Comparison of ENCODE assay signal across 18 cellular contexts in the genomic region with DNA sequence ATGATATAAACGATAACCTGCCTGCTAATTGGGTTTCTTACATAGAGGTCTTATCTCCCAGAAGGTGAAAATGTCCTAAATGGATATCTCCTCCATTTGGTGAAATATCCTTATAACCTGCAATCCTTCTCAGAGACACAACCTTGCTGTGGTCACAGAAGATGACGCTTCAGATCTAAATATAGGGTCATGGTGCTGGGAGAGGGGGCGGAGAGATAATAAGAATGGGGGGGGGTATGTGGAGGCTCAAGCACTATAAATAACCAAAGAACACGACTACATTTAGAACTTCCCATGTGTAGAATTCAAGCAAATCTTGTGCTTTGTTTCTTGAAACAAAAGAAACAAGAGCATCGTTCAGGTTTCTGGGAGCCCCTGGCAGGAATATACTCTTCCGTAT.
"Had no signal": no experiment of that assay in that cellular context is flagged by ENCODE, and none has a peak within 500 bp of the region (broad histone marks: within the 10 kb centered on the region; RNA-seq: fewer than 3 reads in every experiment).

No MANE protein-coding gene starts in this region.

- H3K27me3 Mint-ChIP-seq: progenitor cell of endocrine pancreas; stimulated activated naive B cell treated with anti-CD40 and anti-IgM and Interleukin-4, amounts not matched to agents 10 μg/mL and 1 μg/mL and 100 μg/mL, for 72 hours; stimulated activated naive CD8-positive, alpha-beta T cell treated with anti-CD3 and anti-CD28 coated beads, Interleukin-15, amount 100 ng/mL, for 72 hours had no signal

- ATAC-seq: left lung; natural killer cell; pancreas; sciatic nerve; stimulated activated naive B cell treated with anti-CD40 and anti-IgM and Interleukin-4, amounts not matched to agents 10 μg/mL and 1 μg/mL and 100 μg/mL, for 72 hours; stimulated activated naive CD8-positive, alpha-beta T cell treated with anti-CD3 and anti-CD28 coated beads, Interleukin-15, amount 100 ng/mL, for 72 hours had no signal

- H3K27ac Mint-ChIP-seq: natural killer cell; progenitor cell of endocrine pancreas; stimulated activated naive B cell treated with anti-CD40 and anti-IgM and Interleukin-4, amounts not matched to agents 10 μg/mL and 1 μg/mL and 100 μg/mL, for 72 hours; stimulated activated naive CD8-positive, alpha-beta T cell treated with anti-CD3 and anti-CD28 coated beads, Interleukin-15, amount 100 ng/mL, for 72 hours had no signal

- H3K36me3 ChIP-seq: left lung, pancreas, tibial nerve had no signal

- DNase-seq: central memory CD4-positive, alpha-beta T cell; effector CD4-positive, alpha-beta T cell; islet precursor cell; left lung; natural killer cell; occipital lobe; pancreas; stimulated activated CD4-positive, alpha-beta T cell treated with anti-CD3 and anti-CD28 coated beads, Interleukin-2, amount 100 ng/mL, for 24 hours; stimulated activated CD4-positive, alpha-beta T cell treated with anti-CD3 and anti-CD28 coated beads, Interleukin-4, amount 100 ng/mL, for 4 hours; stimulated activated naive B cell treated with anti-CD40 and anti-IgM and Interleukin-4, amounts not matched to agents 10 μg/mL and 1 μg/mL and 100 μg/mL, for 72 hours; stimulated activated naive CD8-positive, alpha-beta T cell treated with anti-CD3 and anti-CD28 coated beads, Interleukin-15, amount 100 ng/mL, for 72 hours; testis had no signal

- H3K9me3 ChIP-seq: pancreas, testis, tibial nerve had no signal

- H3K27me3 ChIP-seq: left lung, pancreas, testis, tibial nerve had no signal

- H3K27ac ChIP-seq: coronary artery, left lung, pancreas, skin epidermis, testis, tibial nerve had no signal

- H3K4me3 ChIP-seq: coronary artery, left lung, pancreas, skin epidermis, testis, tibial nerve had no signal

- H3K4me1 ChIP-seq: left lung, pancreas, testis, tibial nerve had no signal

- H3K36me3 Mint-ChIP-seq: natural killer cell; stimulated activated naive B cell treated with anti-CD40 and anti-IgM and Interleukin-4, amounts not matched to agents 10 μg/mL and 1 μg/mL and 100 μg/mL, for 72 hours had no signal

- H3K4me1 Mint-ChIP-seq: natural killer cell; neural crest cell; stimulated activated naive B cell treated with anti-CD40 and anti-IgM and Interleukin-4, amounts not matched to agents 10 μg/mL and 1 μg/mL and 100 μg/mL, for 72 hours; stimulated activated naive CD8-positive, alpha-beta T cell treated with anti-CD3 and anti-CD28 coated beads, Interleukin-15, amount 100 ng/mL, for 72 hours had no signal

- H3K4me3 Mint-ChIP-seq: natural killer cell; neural crest cell; stimulated activated naive B cell treated with anti-CD40 and anti-IgM and Interleukin-4, amounts not matched to agents 10 μg/mL and 1 μg/mL and 100 μg/mL, for 72 hours; stimulated activated naive CD8-positive, alpha-beta T cell treated with anti-CD3 and anti-CD28 coated beads, Interleukin-15, amount 100 ng/mL, for 72 hours had no signal
